ENCODE assay signal across 25 cellular contexts in genomic region chr5:58813855-58814254, GRCh38.
"Had no signal": no experiment of that assay in that cellular context is flagged by ENCODE, and none has a peak within 500 bp of the region (broad histone marks: within the 10 kb centered on the region; RNA-seq: fewer than 3 reads in every experiment).

No MANE protein-coding gene starts in this region.

- FAIRE-seq: colon, endometrium, frontal cortex had no signal

- H3K9me3 ChIP-seq: colonic mucosa, esophagus muscularis mucosa, esophagus squamous epithelium, gastrocnemius medialis, gastroesophageal sphincter, heart left ventricle, heart right ventricle had no signal

- H3K27me3 ChIP-seq: colonic mucosa, dorsolateral prefrontal cortex, esophagus muscularis mucosa, foreskin keratinocyte, gastrocnemius medialis, gastroesophageal sphincter, heart left ventricle, heart right ventricle had no signal

- DNase-seq: cortex of kidney; dorsolateral prefrontal cortex; effector CD4-positive, alpha-beta T cell; effector CD8-positive, alpha-beta T cell; effector memory CD4-positive, alpha-beta T cell; effector memory CD8-positive, alpha-beta T cell; esophagus squamous epithelium; foreskin fibroblast; foreskin melanocyte; gastrocnemius medialis; glutamatergic neuron; heart left ventricle had no signal

- H3K4me1 ChIP-seq: colonic mucosa, esophagus muscularis mucosa, esophagus squamous epithelium, foreskin keratinocyte, gastrocnemius medialis, gastroesophageal sphincter, heart left ventricle, heart right ventricle had no signal

- H3K36me3 ChIP-seq: colonic mucosa, esophagus muscularis mucosa, esophagus squamous epithelium, gastrocnemius medialis, gastroesophageal sphincter, heart left ventricle, heart right ventricle had no signal

- H3K27ac ChIP-seq: colonic mucosa, coronary artery, dorsolateral prefrontal cortex, epithelial cell of prostate, esophagus muscularis mucosa, esophagus squamous epithelium, foreskin keratinocyte, gastrocnemius medialis, gastroesophageal sphincter, heart left ventricle, heart right ventricle had no signal

- H3K27me3 Mint-ChIP-seq: dendritic cell treated with granulocyte-macrophage colony-stimulating factor and Interleukin-4, amounts not matched to agents 40 ng/mL and 50 ng/mL, for 4 days had no signal

- H3K9me3 Mint-ChIP-seq: dendritic cell treated with granulocyte-macrophage colony-stimulating factor and Interleukin-4, amounts not matched to agents 40 ng/mL and 50 ng/mL, for 4 days; effector memory CD8-positive, alpha-beta T cell; endodermal cell had no signal

- H3K4me3 ChIP-seq: colonic mucosa, coronary artery, dorsolateral prefrontal cortex, esophagus muscularis mucosa, esophagus squamous epithelium, gastrocnemius medialis, gastroesophageal sphincter, heart left ventricle, heart right ventricle had no signal

- ATAC-seq: effector memory CD8-positive, alpha-beta T cell; esophagus mucosa; gastrocnemius medialis; gastroesophageal sphincter; heart right ventricle had no signal

- H3K27ac Mint-ChIP-seq: dendritic cell treated with granulocyte-macrophage colony-stimulating factor and Interleukin-4, amounts not matched to agents 40 ng/mL and 50 ng/mL, for 4 days; effector memory CD8-positive, alpha-beta T cell; endodermal cell had no signal

- H3K4me3 Mint-ChIP-seq: dendritic cell treated with granulocyte-macrophage colony-stimulating factor and Interleukin-4, amounts not matched to agents 40 ng/mL and 50 ng/mL, for 4 days; effector memory CD8-positive, alpha-beta T cell; endodermal cell had no signal
